ENCODE assay signal across 1 cellular context in genomic region chr2:218568190-218569037, GRCh38.
TF ChIP-seq lines count a peak whose summit lies in the region.

CNOT9 (plus strand) TSS chr2:218568839; CDS start chr2:218568955, 116 bp downstream.
USP37 (minus strand) TSS chr2:218568351; CDS start chr2:218558653, 9,698 bp downstream.

TF ChIP-seq in HepG2, 621 proteins besides CTCF, POLR2A, EP300 and RAD21 (continued from another document and continues in another):
- TF ChIP-seq ZNF207 (IDR thresholded peaks at IDR 0.05; ENCODE audit: borderline replicate concordance) = no peak
- peak; percentile 91 for TF ChIP-seq RBM39 (IDR thresholded peaks at IDR 0.05; ENCODE audit: low read depth, low read length, poor library complexity, severe bottlenecking)
- no peak; the same call in 1 of the 2 replicates for TF ChIP-seq NFKBIZ (CRISPR knock-in tag; IDR thresholded peaks at IDR 0.05)
- peak; percentile 35 for TF ChIP-seq MTA1 (CRISPR knock-in tag; IDR thresholded peaks at IDR 0.05; ENCODE audit: borderline replicate concordance)
- no peak; the same call in 1 of the 2 replicates for TF ChIP-seq GZF1 (CRISPR knock-in tag; IDR thresholded peaks at IDR 0.05)
- peak; percentile 70; the same call in 1 of the 2 replicates for TF ChIP-seq ETV5 (CRISPR knock-in tag; IDR thresholded peaks at IDR 0.05; ENCODE audit: borderline replicate concordance)
- peak; percentile 87 for TF ChIP-seq MIER2 (CRISPR knock-in tag; IDR thresholded peaks at IDR 0.05)
- no peak for TF ChIP-seq NONO (IDR thresholded peaks at IDR 0.05)
- TF ChIP-seq NONO (CRISPR knock-in tag; conservative IDR thresholded peaks at IDR 0.05) = peak; percentile 96
- TF ChIP-seq ZGPAT (CRISPR knock-in tag; IDR thresholded peaks at IDR 0.05) = peak; percentile 86
- no peak for TF ChIP-seq USF2 (IDR thresholded peaks at IDR 0.05; ENCODE audit: low read depth, low read length)
- peak; percentile 73; the same call in 1 of the 2 replicates for TF ChIP-seq USF2 (CRISPR knock-in tag; IDR thresholded peaks at IDR 0.05; ENCODE audit: borderline replicate concordance)
- TF ChIP-seq ZNF275 (CRISPR knock-in tag; IDR thresholded peaks at IDR 0.05; ENCODE audit: borderline replicate concordance) = peak; percentile 98
- no peak for TF ChIP-seq NPAS2 (CRISPR knock-in tag; IDR thresholded peaks at IDR 0.05; ENCODE audit: borderline replicate concordance)
- peak; percentile 25; the same call in 1 of the 2 replicates for TF ChIP-seq ZNF530 (CRISPR knock-in tag; IDR thresholded peaks at IDR 0.05; ENCODE audit: low read depth)
- TF ChIP-seq HOMEZ (CRISPR knock-in tag; IDR thresholded peaks at IDR 0.05; ENCODE audit: low read depth) = peak; percentile 86
- TF ChIP-seq SP2 (CRISPR knock-in tag; IDR thresholded peaks at IDR 0.05) = peak; percentile 59
- no peak for TF ChIP-seq PLRG1 (conservative IDR thresholded peaks at IDR 0.05)
- peak; percentile 90 for TF ChIP-seq CREB1 (IDR thresholded peaks at IDR 0.05)
- TF ChIP-seq CREB1 (CRISPR knock-in tag; IDR thresholded peaks at IDR 0.05) = peak; percentile 92
- TF ChIP-seq ZNF17 (CRISPR knock-in tag; IDR thresholded peaks at IDR 0.05) = peak; percentile 97
- TF ChIP-seq DMAP1 (CRISPR knock-in tag; IDR thresholded peaks at IDR 0.05) = peak; percentile 92
- TF ChIP-seq ZNF747 (CRISPR knock-in tag; IDR thresholded peaks at IDR 0.05; ENCODE audit: borderline replicate concordance) = peak; percentile 100
- peak; percentile 95 for TF ChIP-seq ZNF670 (CRISPR knock-in tag; IDR thresholded peaks at IDR 0.05; ENCODE audit: borderline replicate concordance)
- peak; percentile 97 for TF ChIP-seq ZNF761 (CRISPR knock-in tag; conservative IDR thresholded peaks at IDR 0.05)
- TF ChIP-seq REST (IDR thresholded peaks at IDR 0.05; ENCODE audit: borderline replicate concordance in 1 of 2, low read depth in 1 of 2, low read length in 2 of 2) = peak in 1 of 2 experiments; percentile 70; a peak in 1 of 4 replicates
- TF ChIP-seq HOXA3 (CRISPR knock-in tag; IDR thresholded peaks at IDR 0.05) = peak; percentile 95
- TF ChIP-seq HNRNPUL1 (IDR thresholded peaks at IDR 0.05; ENCODE audit: low read depth, low read length) = no peak; the same call in 1 of the 2 replicates
- TF ChIP-seq BCL3 (CRISPR knock-in tag; IDR thresholded peaks at IDR 0.05) = peak; percentile 96
- no peak for TF ChIP-seq PAF1 (CRISPR knock-in tag; IDR thresholded peaks at IDR 0.05)
- peak; percentile 91 for TF ChIP-seq SRSF1 (optimal IDR thresholded peaks at IDR 0.05; ENCODE audit: low read depth, low read length)
- TF ChIP-seq TGIF2 (CRISPR knock-in tag; IDR thresholded peaks at IDR 0.05) = peak; percentile 39
- peak; percentile 99 for TF ChIP-seq TFDP2 (CRISPR knock-in tag; IDR thresholded peaks at IDR 0.05)
- 0 out of 2 replicates have a peak, but pooled peaks have one; percentile 80 for TF ChIP-seq THYN1 (CRISPR knock-in tag; IDR thresholded peaks at IDR 0.05; ENCODE audit: borderline replicate concordance, low read depth)
- TF ChIP-seq PATZ1 (CRISPR knock-in tag; IDR thresholded peaks at IDR 0.05) = peak; percentile 88
- no peak for TF ChIP-seq XBP1 (CRISPR knock-in tag; IDR thresholded peaks at IDR 0.05)
- peak; percentile 91; the same call in 1 of the 2 replicates for TF ChIP-seq NCOA1 (CRISPR knock-in tag; IDR thresholded peaks at IDR 0.05)
- no peak for TF ChIP-seq ZMYM3 (CRISPR knock-in tag; IDR thresholded peaks at IDR 0.05)
- no peak; the same call in 1 of the 2 replicates for TF ChIP-seq GRHL1 (CRISPR knock-in tag; conservative IDR thresholded peaks at IDR 0.05)
- no peak for TF ChIP-seq PCBP2 (optimal IDR thresholded peaks at IDR 0.05; ENCODE audit: low read depth, low read length, poor library complexity, severe bottlenecking)
- peak; percentile 94; the same call in 1 of the 2 replicates for TF ChIP-seq SP4 (CRISPR knock-in tag; IDR thresholded peaks at IDR 0.05)
- TF ChIP-seq NR1H2 (CRISPR knock-in tag; IDR thresholded peaks at IDR 0.05; ENCODE audit: borderline replicate concordance, low read depth) = peak; percentile 76; the same call in 1 of the 2 replicates
- TF ChIP-seq E2F5 (CRISPR knock-in tag; conservative IDR thresholded peaks at IDR 0.05) = peak; percentile 94
- peak; percentile 91 for TF ChIP-seq ZNF230 (CRISPR knock-in tag; IDR thresholded peaks at IDR 0.05)
- TF ChIP-seq CHD2 (IDR thresholded peaks at IDR 0.05; ENCODE audit: low read depth, low read length) = peak; percentile 67
- peak; percentile 80 for TF ChIP-seq RELA (CRISPR knock-in tag; IDR thresholded peaks at IDR 0.05)
- no peak; the same call in 1 of the 2 replicates for TF ChIP-seq ZFP1 (CRISPR knock-in tag; IDR thresholded peaks at IDR 0.05)
- TF ChIP-seq ZNF562 (CRISPR knock-in tag; IDR thresholded peaks at IDR 0.05; ENCODE audit: borderline replicate concordance) = peak; percentile 93; the same call in 1 of the 2 replicates
- no peak; the same call in 1 of the 2 replicates for TF ChIP-seq STAG1 (CRISPR knock-in tag; IDR thresholded peaks at IDR 0.05)
